Comparison of ENCODE assay signal across 9 cellular contexts in the genomic region with DNA sequence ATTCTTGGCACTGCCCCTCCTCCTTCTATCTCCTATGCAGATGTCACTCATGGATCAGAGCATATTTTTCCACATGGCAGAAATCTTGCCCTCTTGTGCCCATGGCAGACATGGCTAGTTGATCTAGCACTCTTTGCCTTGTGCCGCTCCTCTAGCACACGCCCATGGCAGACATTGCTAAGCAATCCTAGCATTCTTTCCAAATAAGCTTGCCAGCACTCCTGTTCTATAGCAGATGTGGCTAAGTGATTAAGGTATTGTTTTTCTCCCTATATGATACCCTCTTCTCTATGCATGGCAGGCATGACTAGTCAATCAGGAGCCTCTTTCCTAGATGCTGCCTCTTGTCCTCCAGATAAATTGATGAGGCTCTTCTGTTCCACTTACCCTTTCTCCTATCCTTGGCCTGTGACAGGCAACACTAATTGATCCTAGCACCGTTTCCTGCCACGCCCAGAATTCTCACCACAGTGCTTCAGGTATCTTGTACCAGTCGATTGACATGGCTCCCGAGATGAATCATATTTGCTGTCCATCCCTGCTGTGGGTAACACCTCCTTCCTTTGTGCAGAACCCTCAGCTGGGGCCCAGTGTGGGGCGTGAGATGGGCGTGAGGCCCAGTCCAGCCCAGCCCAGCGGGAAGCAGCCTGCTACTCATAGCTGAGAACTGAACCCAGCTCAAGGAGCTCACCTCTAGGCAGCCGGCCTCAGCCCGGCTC. TPM values are rescaled to one million over a fixed set of nuclear protein-coding genes. Genes with fewer than 3 reads are reported as not detected.
A peak's percentile ranks its signal among the peaks of the same experiment; 100 is the strongest.
DNase-seq lines count a peak whose midpoint lies in the region; ATAC-seq and TF ChIP-seq lines count a peak whose summit lies in the region.
"Had no signal": no experiment of that assay in that cellular context is flagged by ENCODE, and none has a peak within 500 bp of the region (broad histone marks: within the 10 kb centered on the region; RNA-seq: fewer than 3 reads in every experiment).

No MANE protein-coding gene starts in this region.

- no peak overlapping the region for H3K4me3 ChIP-seq in lower lobe of right lung
- H3K4me3 ChIP-seq: heart right ventricle had no signal

- peaks cover 82% of the 10 kb centered on the region for H3K4me1 Mint-ChIP-seq in CD14-positive monocyte
- H3K4me1 Mint-ChIP-seq in activated naive CD8-positive, alpha-beta T cell (ENCODE audit: low read depth): peaks cover 16% of the 10 kb centered on the region

- H3K4me1 ChIP-seq in lower lobe of right lung: peaks cover 16% of the 10 kb centered on the region

- H3K36me3 ChIP-seq in lower lobe of right lung: peaks cover 100% of the 10 kb centered on the region

- TF ChIP-seq CTCF in CD14-positive monocyte (IDR thresholded peaks at IDR 0.05): no peak
- no peak for TF ChIP-seq CTCF in lower lobe of right lung (IDR thresholded peaks at IDR 0.05)

- no peak for DNase-seq in CD14-positive monocyte (ENCODE audit: low spot score)
- peak; percentile 55 for DNase-seq in LoVo (ENCODE audit: low spot score)
- no peak for DNase-seq in lower lobe of right lung
- no peak for DNase-seq in Kasumi-1 (lab: John Stamatoyannopoulos, UW)
- DNase-seq in NCI-H1092 treated with DMSO at 0.1 percent for 48 hours (lab: John Stamatoyannopoulos, UW): no peak
- no peak for DNase-seq in superior temporal gyrus (ENCODE audit: extremely low spot score)
- DNase-seq in NCI-H187 (lab: John Stamatoyannopoulos, UW): no peak
- DNase-seq: heart right ventricle had no signal

- peak overlapping the region; percentile 88 to 97 (median 94) for H3K27ac Mint-ChIP-seq in CD14-positive monocyte
- H3K27ac Mint-ChIP-seq in activated naive CD8-positive, alpha-beta T cell: no peak overlapping the region

- H3K27me3 Mint-ChIP-seq in CD14-positive monocyte (ENCODE audit: low read depth in 3 of 3): no peaks in the 10 kb centered on the region
- no peaks in the 10 kb centered on the region for H3K27me3 Mint-ChIP-seq in activated naive CD8-positive, alpha-beta T cell

- no peaks in the 10 kb centered on the region for H3K27me3 ChIP-seq in lower lobe of right lung (ENCODE audit: low read depth)
- H3K27me3 ChIP-seq: heart right ventricle had no signal

- H3K9me3 ChIP-seq in lower lobe of right lung: no peaks in the 10 kb centered on the region
- H3K9me3 ChIP-seq: heart right ventricle had no signal

- H3K36me3 Mint-ChIP-seq in CD14-positive monocyte: peaks cover 30 to 51% of the 10 kb centered on the region in 2 donors
- peaks cover 4% of the 10 kb centered on the region for H3K36me3 Mint-ChIP-seq in activated naive CD8-positive, alpha-beta T cell

- peak overlapping the region; percentile 13 to 49 for H3K4me3 Mint-ChIP-seq in CD14-positive monocyte
- peak overlapping the region; percentile 14 for H3K4me3 Mint-ChIP-seq in activated naive CD8-positive, alpha-beta T cell

- H3K9me3 Mint-ChIP-seq in CD14-positive monocyte: peaks cover 0 to 3% (median 0%) of the 10 kb centered on the region in 7 donors
- H3K9me3 Mint-ChIP-seq in activated naive CD8-positive, alpha-beta T cell (ENCODE audit: low read depth): no peaks in the 10 kb centered on the region

- ATAC-seq in lower lobe of right lung: peak in 1 of 2 donors; percentile 9

- peak overlapping the region; percentile 62 for H3K27ac ChIP-seq in lower lobe of right lung

- intact Hi-C loops in CD14-positive monocyte (cut with micrococcal nuclease): loop anchor here in 1 of 2 donors (5.0 kb wide), 1 partner anchor 92 kb away; the partner anchor contains the start of gene DNM2
- intact Hi-C loops in lower lobe of right lung (cut with DNase I): no loop called here

RNA-seq across cellular contexts. Expression of gene TMED1, which starts 26.9 kb away (rescaled TPM):
- 10 to 100 TPM; 51.3 to 56.7 TPM for polyA plus RNA-seq in CD14-positive monocyte
- total RNA-seq in lower lobe of right lung: 23.5 TPM

RNA-seq across cellular contexts. Expression of gene C19orf38, which starts 39.1 kb away (rescaled TPM):
- 100 to 1,000 TPM; 134 to 149 TPM for polyA plus RNA-seq in CD14-positive monocyte
- 11.7 TPM for total RNA-seq in lower lobe of right lung
